ENCODE assay signal across 19 cellular contexts in the genomic region with DNA sequence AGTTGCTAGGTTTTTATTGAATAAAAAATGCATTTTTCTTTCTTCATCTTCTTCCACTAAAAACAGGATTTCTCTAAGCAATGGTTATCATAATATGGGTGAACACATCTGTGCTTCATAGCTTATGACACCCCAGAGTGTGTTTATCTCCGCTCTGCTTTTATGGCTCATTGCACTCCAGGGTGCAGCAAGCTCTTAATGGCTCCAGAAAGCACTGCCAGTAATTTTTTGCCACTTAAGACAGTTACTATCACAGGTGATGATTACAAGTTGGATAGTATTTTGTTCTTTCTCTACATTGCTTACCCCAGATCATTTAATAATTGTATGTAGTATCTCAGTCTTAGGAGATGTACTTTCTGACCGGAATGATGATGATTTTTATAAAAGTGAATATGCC.
"Had no signal": no experiment of that assay in that cellular context is flagged by ENCODE, and none has a peak within 500 bp of the region (broad histone marks: within the 10 kb centered on the region; RNA-seq: fewer than 3 reads in every experiment).

No MANE protein-coding gene starts in this region.

- H3K4me3 Mint-ChIP-seq: activated CD4-positive, alpha-beta T cell treated with anti-CD3 and anti-CD28 coated beads for 36 hours; activated naive CD4-positive, alpha-beta T cell treated with anti-CD3 and anti-CD28 coated beads, Interleukin-2, amount 50 U/mL, for 24 hours; mesothelial cell of epicardium; natural killer cell treated with Interleukin-12 subunit alpha and Interleukin-12 subunit beta and Interleukin-15 and Interleukin-18, amount 100 ng/mL, for 72 hours; WTC11 had no signal

- H3K27ac ChIP-seq: breast epithelium, right atrium auricular region, tibial nerve had no signal

- H3K4me1 Mint-ChIP-seq: activated CD4-positive, alpha-beta T cell treated with anti-CD3 and anti-CD28 coated beads for 36 hours; activated naive CD4-positive, alpha-beta T cell treated with anti-CD3 and anti-CD28 coated beads, Interleukin-2, amount 50 U/mL, for 24 hours; WTC11 had no signal

- ATAC-seq: activated CD4-positive, alpha-beta T cell treated with anti-CD3 and anti-CD28 coated beads for 36 hours; left lobe of liver; natural killer cell treated with Interleukin-12 subunit alpha and Interleukin-12 subunit beta and Interleukin-15 and Interleukin-18, amount 100 ng/mL, for 72 hours; stimulated activated naive CD8-positive, alpha-beta T cell treated with anti-CD3 and anti-CD28 coated beads, Interleukin-15, Interleukin-2, amounts not matched to agents 100 U/mL and 50 U/mL, for 24 hours; WTC11 had no signal

- H3K9me3 ChIP-seq: breast epithelium, right atrium auricular region, tibial nerve had no signal

- H3K27ac Mint-ChIP-seq: activated CD4-positive, alpha-beta T cell treated with anti-CD3 and anti-CD28 coated beads for 36 hours; activated naive CD4-positive, alpha-beta T cell treated with anti-CD3 and anti-CD28 coated beads, Interleukin-2, amount 50 U/mL, for 24 hours; mesothelial cell of epicardium; natural killer cell treated with Interleukin-12 subunit alpha and Interleukin-12 subunit beta and Interleukin-15 and Interleukin-18, amount 100 ng/mL, for 72 hours; WTC11 had no signal

- H3K4me1 ChIP-seq: breast epithelium, right atrium auricular region, tibial nerve had no signal

- DNase-seq: activated CD4-positive, alpha-beta T cell treated with anti-CD3 and anti-CD28 coated beads for 36 hours; activated CD4-positive, alpha-beta T cell treated with anti-CD3 and anti-CD28 coated beads, Interleukin-2, amount 50 U/mL, for 48 hours; activated gamma-delta T cell; effector CD4-positive, alpha-beta T cell; head of caudate nucleus; kidney; stimulated activated CD4-positive, alpha-beta T cell treated with anti-CD3 and anti-CD28 coated beads, Interleukin-12 subunit alpha, Interleukin-12 subunit beta, amount 100 ng/mL, for 4 hours; stimulated activated CD4-positive, alpha-beta T cell treated with anti-CD3 and anti-CD28 coated beads, Interleukin-2, amount 100 ng/mL, for 24 hours; stimulated activated naive CD8-positive, alpha-beta T cell treated with anti-CD3 and anti-CD28 coated beads, Interleukin-15, Interleukin-2, amounts not matched to agents 100 U/mL and 50 U/mL, for 24 hours; substantia nigra had no signal

- H3K4me3 ChIP-seq: breast epithelium, lung, right atrium auricular region, tibial nerve had no signal

- H3K27me3 Mint-ChIP-seq: activated CD4-positive, alpha-beta T cell treated with anti-CD3 and anti-CD28 coated beads for 36 hours; natural killer cell treated with Interleukin-12 subunit alpha and Interleukin-12 subunit beta and Interleukin-15 and Interleukin-18, amount 100 ng/mL, for 72 hours had no signal

- H3K9me3 Mint-ChIP-seq: activated naive CD4-positive, alpha-beta T cell treated with anti-CD3 and anti-CD28 coated beads, Interleukin-2, amount 50 U/mL, for 24 hours; WTC11 had no signal

- H3K36me3 Mint-ChIP-seq: activated naive CD4-positive, alpha-beta T cell treated with anti-CD3 and anti-CD28 coated beads, Interleukin-2, amount 50 U/mL, for 24 hours; mesothelial cell of epicardium; natural killer cell treated with Interleukin-12 subunit alpha and Interleukin-12 subunit beta and Interleukin-15 and Interleukin-18, amount 100 ng/mL, for 72 hours; WTC11 had no signal

- H3K36me3 ChIP-seq: breast epithelium, right atrium auricular region, tibial nerve had no signal

- H3K27me3 ChIP-seq: right atrium auricular region, tibial nerve had no signal
